In genomic region chr12:30691122-30691879, GRCh38 we compare ENCODE assay signal across 8 cellular contexts. TPM values are rescaled to one million over a fixed set of nuclear protein-coding genes. Genes with fewer than 3 reads are reported as not detected.
DNase-seq lines count a peak whose midpoint lies in the region; TF ChIP-seq lines count a peak whose summit lies in the region.
"Had no signal": no experiment of that assay in that cellular context is flagged by ENCODE, and none has a peak within 500 bp of the region (broad histone marks: within the 10 kb centered on the region; RNA-seq: fewer than 3 reads in every experiment).

No MANE protein-coding gene starts in this region.

- no peak for TF ChIP-seq CTCF in epithelial cell of proximal tubule (conservative IDR thresholded peaks at IDR 0.05; ENCODE audit: low read depth, low read length)

- H3K4me3 ChIP-seq in epithelial cell of proximal tubule (ENCODE audit: low read depth, low read length), result no peak overlapping the region

- peak; percentile 53 for DNase-seq in H4 (ENCODE audit: low spot score)
- peak; percentile 13 for DNase-seq in NCI-H524 treated with DMSO at 0.1 percent for 48 hours (lab: John Stamatoyannopoulos, UW)
- peak; percentile 27 for DNase-seq in epithelial cell of proximal tubule (ENCODE audit: low read depth)
- peak; percentile 57 for DNase-seq in renal cortical epithelial cell (ENCODE audit: low read depth)
- no peak for DNase-seq in DMS79 (lab: John Stamatoyannopoulos, UW)
- no peak for DNase-seq in effector CD4-positive, alpha-beta T cell
- no peak for DNase-seq in activated T-cell treated with anti-CD3 and anti-CD28 coated beads, Interleukin-2, amount 50 U/mL, for 48 hours
- DNase-seq: activated naive CD4-positive, alpha-beta T cell treated with anti-CD3 and anti-CD28 coated beads, Interleukin-2, amount 10 ng/mL, durations not matched to agents 7 days and 5 days had no signal

RNA-seq across cellular contexts. Expression of gene IPO8, which starts 4.4 kb away (rescaled TPM):
- 9.1 and 13.7 TPM in 2 replicates for total RNA-seq in H4 (2014; rRNA removed; shearing (Covaris generic))
- total RNA-seq in epithelial cell of proximal tubule (12.5 and 15.0 TPM in 2 replicates), renal cortical epithelial cell (30.4 and 76.1 TPM in 2 replicates)

Comparison
In these comparisons a context has a peak if more than half of its experiments do, and no peak if none do; other contexts are left out.
1. DNase-seq: peak in H4 (single experiment), NCI-H524 treated with DMSO at 0.1 percent for 48 hours (single experiment), epithelial cell of proximal tubule (single experiment) and renal cortical epithelial cell (single experiment); none in DMS79 (single experiment), effector CD4-positive, alpha-beta T cell (single experiment) and activated T-cell treated with anti-CD3 and anti-CD28 coated beads, Interleukin-2, amount 50 U/mL, for 48 hours (0 of 2).